ENCODE assay signal across 8 cellular contexts in genomic region chr20:33992923-33993799, GRCh38. TPM values are rescaled to one million over a fixed set of nuclear protein-coding genes. Genes with fewer than 3 reads are reported as not detected.
DNase-seq lines count a peak whose midpoint lies in the region; ATAC-seq and TF ChIP-seq lines count a peak whose summit lies in the region.

No MANE protein-coding gene starts in this region.

- no peaks in the 10 kb centered on the region for H3K27me3 Mint-ChIP-seq in CD4-positive, alpha-beta T cell
- no peaks in the 10 kb centered on the region for H3K27me3 Mint-ChIP-seq in activated CD4-positive, alpha-beta memory T cell treated with anti-CD3 and anti-CD28 coated beads for 36 hours

- peaks cover 69% of the 10 kb centered on the region for H3K4me1 Mint-ChIP-seq in CD4-positive, alpha-beta T cell (ENCODE audit: low read depth)
- H3K4me1 Mint-ChIP-seq in activated CD4-positive, alpha-beta memory T cell treated with anti-CD3 and anti-CD28 coated beads for 36 hours (ENCODE audit: low read depth): peaks cover 56% of the 10 kb centered on the region

- no peaks in the 10 kb centered on the region for H3K36me3 ChIP-seq in liver (ENCODE audit: control insufficient read depth in 4 of 4, insufficient read depth in 3 of 4, low read depth in 1 of 4, low read length in 3 of 4)

- no peaks in the 10 kb centered on the region for H3K9me3 Mint-ChIP-seq in CD4-positive, alpha-beta T cell
- no peaks in the 10 kb centered on the region for H3K9me3 Mint-ChIP-seq in activated CD4-positive, alpha-beta memory T cell treated with anti-CD3 and anti-CD28 coated beads for 36 hours

- under 1% methylated on average over 49 of the region's 49 CpGs for WGBS in liver

- no peaks in the 10 kb centered on the region for H3K27me3 ChIP-seq in CD4-positive, alpha-beta T cell (ENCODE audit: control insufficient read depth, insufficient read depth, low read length)
- no peaks in the 10 kb centered on the region for H3K27me3 ChIP-seq in liver (ENCODE audit: control insufficient read depth in 4 of 4, insufficient read depth in 4 of 4, low read length in 3 of 4)

- no peaks in the 10 kb centered on the region for H3K9me3 ChIP-seq in CD4-positive, alpha-beta T cell (ENCODE audit: control insufficient read depth, low read length)
- H3K9me3 ChIP-seq in liver (ENCODE audit: control insufficient read depth in 4 of 4, low read length in 3 of 4): no peaks in the 10 kb centered on the region

- no peak for TF ChIP-seq CTCF in CD4-positive, alpha-beta T cell (IDR thresholded peaks at IDR 0.05)
- no peak for TF ChIP-seq CTCF in liver (IDR thresholded peaks at IDR 0.05; ENCODE audit: low read depth, low read length, missing input control)

- H3K27ac ChIP-seq in CD4-positive, alpha-beta T cell (ENCODE audit: low read depth, low read length): peak overlapping the region; percentile 91
- H3K27ac ChIP-seq in liver (ENCODE audit: low read depth in 1 of 2, low read length in 2 of 2): peak overlapping the region; percentile 92 to 97

- H3K9ac ChIP-seq in liver (ENCODE audit: low read depth in 1 of 2, low read length in 2 of 2): peak overlapping the region; percentile 78 to 94

- H3K4me3 Mint-ChIP-seq in CD4-positive, alpha-beta T cell: peak overlapping the region; percentile 100
- peak overlapping the region; percentile 91 for H3K4me3 Mint-ChIP-seq in activated CD4-positive, alpha-beta memory T cell treated with anti-CD3 and anti-CD28 coated beads for 36 hours

- CTCF ChIA-PET in CD4-positive, alpha-beta T cell (lab: Charles Lee): interaction anchor here (0.5 kb wide), 1 partner anchor 116 kb away, joined by 3 read pairs; no protein-coding TSS in a partner anchor
- CTCF ChIA-PET in activated CD4-positive, alpha-beta memory T cell treated with anti-CD3 and anti-CD28 coated beads for 36 hours (lab: Charles Lee): interaction anchor here (0.5 to 2.8 kb wide), 6 partner anchors 29 to 90 kb away, joined by 3 to 8 read pairs (median 4); no protein-coding TSS in a partner anchor

- peak overlapping the region; percentile 99 for H3K27ac Mint-ChIP-seq in CD4-positive, alpha-beta T cell
- peak overlapping the region; percentile 98 for H3K27ac Mint-ChIP-seq in activated CD4-positive, alpha-beta memory T cell treated with anti-CD3 and anti-CD28 coated beads for 36 hours

- peaks cover 30% of the 10 kb centered on the region for H3K36me3 Mint-ChIP-seq in CD4-positive, alpha-beta T cell (ENCODE audit: low read depth)
- H3K36me3 Mint-ChIP-seq in activated CD4-positive, alpha-beta memory T cell treated with anti-CD3 and anti-CD28 coated beads for 36 hours: peaks cover 15% of the 10 kb centered on the region

- POLR2A ChIA-PET in CD4-positive, alpha-beta T cell (lab: Charles Lee): interaction anchor here (0.5 to 2.9 kb wide), 38 partner anchors 8 to 1961 kb away, joined by 3 to 95 read pairs (median 5); partner anchors contain the start of genes AHCY, CBFA2T2, CDK5RAP1 and CHMP4B
- POLR2A ChIA-PET in activated CD4-positive, alpha-beta memory T cell treated with anti-CD3 and anti-CD28 coated beads for 36 hours (lab: Charles Lee): interaction anchor here (0.7 to 1.8 kb wide), 13 partner anchors 11 to 1497 kb away, joined by 3 to 21 read pairs (median 4); partner anchors contain the start of genes CHMP4B, EIF2S2, ITCH and PXMP4

- intact Hi-C loops in CD4-positive, alpha-beta T cell (cut with DNase I, micrococcal nuclease): loop anchor here (1.0 to 10.0 kb wide), 15 partner anchors 44 to 1962 kb away; partner anchors contain the start of genes CHMP4B (in 2 of the 2), ACSS2 (in 1 of the 2), AHCY (in 1 of the 2) and E2F1 (in 1 of the 2)
- intact Hi-C loops in activated CD4-positive, alpha-beta memory T cell treated with anti-CD3 and anti-CD28 coated beads for 36 hours (cut with micrococcal nuclease): loop anchor here (1.0 to 10.0 kb wide), 8 partner anchors 44 to 522 kb away; partner anchors contain the start of genes AHCY, CBFA2T2, CHMP4B and DYNLRB1

- H3K4me1 ChIP-seq in liver (ENCODE audit: control insufficient read depth in 4 of 4, insufficient read depth in 4 of 4, low read length in 3 of 4): peaks cover 6 to 44% (median 33%) of the 10 kb centered on the region in 4 donors

- peak; percentile 99 to 100 (median 99) for DNase-seq in CD4-positive, alpha-beta T cell
- DNase-seq in NCI-H82 (lab: John Stamatoyannopoulos, UW) (peak; percentile 100), dermis microvascular lymphatic vessel endothelial cell (ENCODE audit: low read depth in 2 of 2) (peak; percentile 93 to 99)
- peak; percentile 100 for DNase-seq in activated CD4-positive, alpha-beta memory T cell treated with anti-CD3 and anti-CD28 coated beads for 36 hours
- peak; percentile 99 for DNase-seq in stimulated activated CD4-positive, alpha-beta T cell treated with anti-CD3 and anti-CD28 coated beads, Interleukin-4, amount 100 ng/mL, for 1 hour

- ATAC-seq in CD4-positive, alpha-beta T cell (ENCODE audit: poor library complexity): peak; percentile 82
- ATAC-seq in GM19452 (IDR thresholded peaks at IDR 0.05; ENCODE audit: unreplicated experiment) (peak; percentile 71), HG03575 (IDR thresholded peaks at IDR 0.05; ENCODE audit: extremely low read depth, insufficient number of reproducible peaks, low FRiP score, unreplicated experiment) (peak; percentile 49)

- TF ChIP-seq RAD21 in liver (IDR thresholded peaks at IDR 0.05): peak in 1 of 2 donors; percentile 16

- peak overlapping the region; percentile 79 to 97 (median 93) for H3K4me3 ChIP-seq in liver (ENCODE audit: low read depth in 1 of 3, low read length in 3 of 3)

TF ChIP-seq in liver, 16 proteins besides CTCF, POLR2A, EP300 and RAD21:
- TF ChIP-seq TAF1 (conservative IDR thresholded peaks at IDR 0.05) (peak; percentile 81), HNF4A (conservative IDR thresholded peaks at IDR 0.05) (peak in 1 of 2 donors; percentile 24), YY1 (IDR thresholded peaks at IDR 0.05) (peak; percentile 96), HNF4G (IDR thresholded peaks at IDR 0.05) (no peak), EGR1 (IDR thresholded peaks at IDR 0.05; ENCODE audit: low read depth in 2 of 2) (peak; percentile 82 to 88), GABPA (IDR thresholded peaks at IDR 0.05 in 1 of 2, conservative IDR thresholded peaks at IDR 0.05 in 1 of 2) (peak; percentile 84 to 91), SP1 (IDR thresholded peaks at IDR 0.05) (peak; percentile 88)
- TF ChIP-seq, protein P1, sequence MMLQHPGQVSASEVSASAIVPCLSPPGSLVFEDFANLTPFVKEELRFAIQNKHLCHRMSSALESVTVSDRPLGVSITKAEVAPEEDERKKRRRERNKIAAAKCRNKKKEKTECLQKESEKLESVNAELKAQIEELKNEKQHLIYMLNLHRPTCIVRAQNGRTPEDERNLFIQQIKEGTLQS (IDR thresholded peaks at IDR 0.05): no peak

RNA-seq across cellular contexts. Expression of gene RALY, which starts 0.6 kb away (rescaled TPM):
- total RNA-seq in CD4-positive, alpha-beta T cell: 100 to 1,000 TPM; 112 TPM
- total RNA-seq in activated CD4-positive, alpha-beta memory T cell treated with anti-CD3 and anti-CD28 coated beads for 36 hours: 100 to 1,000 TPM; 149 to 159 TPM
- total RNA-seq in dermis microvascular lymphatic vessel endothelial cell (62.3 and 95.2 TPM in 2 replicates), liver (10 to 100 TPM; 23.1 to 47.4 TPM)
- polyA plus RNA-seq in liver: 10 to 100 TPM; 25.0 to 41.6 TPM

Comparison
In these comparisons a context has a peak if more than half of its experiments do, and no peak if none do; other contexts are left out.
1. Peak in every context shown above with its lines: DNase-seq, ATAC-seq, H3K4me3 ChIP-seq and H3K27ac ChIP-seq.